Comparison of ENCODE assay signal across 1 cellular context in genomic region chr2:127703282-127703681, GRCh38.
TF ChIP-seq lines count a peak whose summit lies in the region.

No MANE protein-coding gene starts in this region.

TF ChIP-seq in IMR-90, 13 proteins besides CTCF, POLR2A, EP300 and RAD21:
- no peak for TF ChIP-seq RFX5 (IDR thresholded peaks at IDR 0.05; ENCODE audit: low read depth, low read length)
- TF ChIP-seq MXI1 (IDR thresholded peaks at IDR 0.05; ENCODE audit: borderline replicate concordance, low read depth, low read length) = no peak
- no peak for TF ChIP-seq USF2 (IDR thresholded peaks at IDR 0.05; ENCODE audit: low read depth, low read length)
- TF ChIP-seq SMC3 (IDR thresholded peaks at IDR 0.05; ENCODE audit: low read depth, low read length) = no peak
- no peak for TF ChIP-seq BHLHE40 (IDR thresholded peaks at IDR 0.05; ENCODE audit: low read depth, low read length)
- TF ChIP-seq MAZ (IDR thresholded peaks at IDR 0.05; ENCODE audit: borderline replicate concordance, low read depth, low read length) = no peak
- TF ChIP-seq RCOR1 (IDR thresholded peaks at IDR 0.05; ENCODE audit: insufficient replicate concordance, low read length) = no peak
